In the genomic region with DNA sequence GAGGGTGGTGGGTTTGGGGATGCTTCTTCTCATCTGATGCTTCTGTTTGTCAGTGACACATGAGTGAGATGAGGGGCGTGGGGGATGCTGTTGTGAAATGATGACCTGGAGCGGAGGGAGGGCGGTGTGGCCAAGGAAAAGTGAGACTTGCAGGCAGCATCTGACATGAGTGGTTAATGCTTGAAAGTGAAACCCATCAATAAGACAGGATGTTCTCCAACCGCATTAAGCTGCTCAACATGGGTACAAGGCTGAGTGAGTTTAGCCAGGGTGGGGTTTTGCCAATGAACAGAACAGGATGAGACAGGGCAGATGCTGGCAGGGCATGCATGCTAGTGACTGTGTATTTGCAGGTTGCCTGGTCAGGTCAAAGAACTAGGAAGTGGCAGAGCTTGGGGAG, we compare ENCODE assay signal across 10 cellular contexts. TPM values are rescaled to one million over a fixed set of nuclear protein-coding genes. Genes with fewer than 3 reads are reported as not detected.
DNase-seq lines count a peak whose midpoint lies in the region; ATAC-seq and TF ChIP-seq lines count a peak whose summit lies in the region.
"Had no signal": no experiment of that assay in that cellular context is flagged by ENCODE, and none has a peak within 500 bp of the region (broad histone marks: within the 10 kb centered on the region; RNA-seq: fewer than 3 reads in every experiment).

No MANE protein-coding gene starts in this region.

- no peaks in the 10 kb centered on the region for H3F3A ChIP-seq in GM23338 (replicated peaks; ENCODE audit: low read depth)

- H3K27ac ChIP-seq in BLaER1 treated with 17β-estradiol and CSF1 and Interleukin-3, amounts not matched to agents 10 nM and 100 nM = peak overlapping the region in 9 of 11 experiments; percentile 47 to 79 (median 74); a peak in 18 of 22 replicates
- H3K27ac ChIP-seq in GM23338 (ENCODE audit: low read depth) (no peak overlapping the region), hepatocyte (no peak overlapping the region), breast epithelium (no peak overlapping the region)

- H2AFZ ChIP-seq in GM23338 = peak overlapping the region; percentile 83
- H2AFZ ChIP-seq in hepatocyte = no peak overlapping the region

- H3K9ac ChIP-seq in BLaER1 treated with 17β-estradiol and CSF1 and Interleukin-3, amounts not matched to agents 10 nM and 100 nM = peak overlapping the region in 9 of 11 experiments; percentile 15 to 60 (median 57); a peak in 15 of 22 replicates

- H3K36me3 Mint-ChIP-seq in GM23338 (ENCODE audit: low read depth) = no peaks in the 10 kb centered on the region
- H3K36me3 Mint-ChIP-seq in T-helper 2 cell treated with Interferon-gamma antibody and Interleukin-4, amounts not matched to agents 5 μg/mL and 100 μg/mL, for 36 hours (ENCODE audit: low read depth) = no peaks in the 10 kb centered on the region

- peaks cover 6% of the 10 kb centered on the region for H3K27me3 Mint-ChIP-seq in GM23338 (ENCODE audit: insufficient read depth, low read depth, poor library complexity)
- no peaks in the 10 kb centered on the region for H3K27me3 Mint-ChIP-seq in T-helper 2 cell treated with Interferon-gamma antibody and Interleukin-4, amounts not matched to agents 5 μg/mL and 100 μg/mL, for 36 hours (ENCODE audit: low read depth)
- H3K27me3 Mint-ChIP-seq in stimulated activated naive CD8-positive, alpha-beta T cell treated with anti-CD3 and anti-CD28 coated beads, Interleukin-15, amount 100 ng/mL, for 72 hours = no peaks in the 10 kb centered on the region

- no peak overlapping the region for H3K27ac Mint-ChIP-seq in GM23338
- H3K27ac Mint-ChIP-seq in T-helper 2 cell treated with Interferon-gamma antibody and Interleukin-4, amounts not matched to agents 5 μg/mL and 100 μg/mL, for 36 hours = peak overlapping the region; percentile 95
- H3K27ac Mint-ChIP-seq in stimulated activated naive CD8-positive, alpha-beta T cell treated with anti-CD3 and anti-CD28 coated beads, Interleukin-15, amount 100 ng/mL, for 72 hours = peak overlapping the region; percentile 55 to 92

- peaks cover 13% of the 10 kb centered on the region for H3K4me1 Mint-ChIP-seq in GM23338
- H3K4me1 Mint-ChIP-seq in T-helper 2 cell treated with Interferon-gamma antibody and Interleukin-4, amounts not matched to agents 5 μg/mL and 100 μg/mL, for 36 hours (ENCODE audit: low read depth) = peaks cover 34% of the 10 kb centered on the region
- H3K4me1 Mint-ChIP-seq in stimulated activated naive CD8-positive, alpha-beta T cell treated with anti-CD3 and anti-CD28 coated beads, Interleukin-15, amount 100 ng/mL, for 72 hours = peaks cover 47% of the 10 kb centered on the region

- H3K4me1 ChIP-seq in BLaER1 treated with 17β-estradiol and CSF1 and Interleukin-3, amounts not matched to agents 10 nM and 100 nM = peaks cover 24 to 35% (median 31%) of the 10 kb centered on the region in 10 experiments
- H3K4me1 ChIP-seq in GM23338 (ENCODE audit: insufficient read depth) = no peaks in the 10 kb centered on the region; the same call in 1 of the 2 replicates
- H3K4me1 ChIP-seq in hepatocyte (ENCODE audit: insufficient read depth) = no peaks in the 10 kb centered on the region
- H3K4me1 ChIP-seq in breast epithelium = no peaks in the 10 kb centered on the region

- no peaks in the 10 kb centered on the region for H3K36me3 ChIP-seq in BLaER1 treated with 17β-estradiol and CSF1 and Interleukin-3, amounts not matched to agents 10 nM and 100 nM
- no peaks in the 10 kb centered on the region for H3K36me3 ChIP-seq in GM23338 (ENCODE audit: insufficient read depth)
- no peaks in the 10 kb centered on the region for H3K36me3 ChIP-seq in hepatocyte (replicated peaks; ENCODE audit: insufficient read depth, low read depth)
- H3K36me3 ChIP-seq in breast epithelium = no peaks in the 10 kb centered on the region

- DNase-seq in GM23338 (ENCODE audit: low spot score) (no peak), hepatocyte (ENCODE audit: low spot score) (no peak), DMS153 (lab: John Stamatoyannopoulos, UW) (no peak), breast epithelium (ENCODE audit: low spot score in 2 of 2) (no peak)
- peak; percentile 75 for DNase-seq in T-helper 2 cell treated with Interferon-gamma antibody and Interleukin-4, amounts not matched to agents 5 μg/mL and 100 μg/mL, for 36 hours (ENCODE audit: low spot score)
- DNase-seq in stimulated activated naive CD8-positive, alpha-beta T cell treated with anti-CD3 and anti-CD28 coated beads, Interleukin-15, amount 100 ng/mL, for 72 hours = peak; percentile 56 to 80

- intact Hi-C loops in breast epithelium (cut with DNase I; ENCODE audit: low total_unique reads) = no loop called here

- no peak overlapping the region for H3K4me3 Mint-ChIP-seq in GM23338
- H3K4me3 Mint-ChIP-seq in T-helper 2 cell treated with Interferon-gamma antibody and Interleukin-4, amounts not matched to agents 5 μg/mL and 100 μg/mL, for 36 hours = peak overlapping the region; percentile 56
- peak overlapping the region; percentile 71 to 73 for H3K4me3 Mint-ChIP-seq in stimulated activated naive CD8-positive, alpha-beta T cell treated with anti-CD3 and anti-CD28 coated beads, Interleukin-15, amount 100 ng/mL, for 72 hours

- 91% methylated on average over 4 of the region's 4 CpGs for WGBS in hepatocyte (ENCODE audit: low lambda C conversion rate, missing lambda C conversion rate)

- H3K79me2 ChIP-seq in GM23338 (replicated peaks; ENCODE audit: insufficient read depth) = no peaks in the 10 kb centered on the region
- H3K79me2 ChIP-seq in hepatocyte = no peaks in the 10 kb centered on the region

- H3K9me3 ChIP-seq in BLaER1 treated with 17β-estradiol and CSF1 and Interleukin-3, amounts not matched to agents 10 nM and 100 nM (replicated peaks in 1 of 11) = no peaks in the 10 kb centered on the region
- H3K9me3 ChIP-seq in hepatocyte (ENCODE audit: low read depth) (no peaks in the 10 kb centered on the region), breast epithelium (no peaks in the 10 kb centered on the region)

- H3K27me3 ChIP-seq in BLaER1 treated with 17β-estradiol and CSF1 and Interleukin-3, amounts not matched to agents 10 nM and 100 nM = no peaks in the 10 kb centered on the region
- H3K27me3 ChIP-seq in GM23338 (ENCODE audit: insufficient read depth) (no peaks in the 10 kb centered on the region), hepatocyte (no peaks in the 10 kb centered on the region), breast epithelium (no peaks in the 10 kb centered on the region)

- H3K9me3 Mint-ChIP-seq in GM23338 = no peaks in the 10 kb centered on the region; the same call in 2 of the 3 replicates
- no peaks in the 10 kb centered on the region for H3K9me3 Mint-ChIP-seq in T-helper 2 cell treated with Interferon-gamma antibody and Interleukin-4, amounts not matched to agents 5 μg/mL and 100 μg/mL, for 36 hours
- peaks cover 6 to 8% of the 10 kb centered on the region in 2 donors for H3K9me3 Mint-ChIP-seq in stimulated activated naive CD8-positive, alpha-beta T cell treated with anti-CD3 and anti-CD28 coated beads, Interleukin-15, amount 100 ng/mL, for 72 hours

- TF ChIP-seq POLR2A in breast epithelium (IDR thresholded peaks at IDR 0.05) = no peak

- no peaks in the 10 kb centered on the region for H3K9me2 ChIP-seq in GM23338 (ENCODE audit: insufficient read depth)
- no peaks in the 10 kb centered on the region for H3K9me2 ChIP-seq in hepatocyte (replicated peaks; ENCODE audit: insufficient read depth)

- no peaks in the 10 kb centered on the region for H4K20me1 ChIP-seq in BLaER1 treated with 17β-estradiol and CSF1 and Interleukin-3, amounts not matched to agents 10 nM and 100 nM
- H4K20me1 ChIP-seq in GM23338 (replicated peaks; ENCODE audit: insufficient read depth) (no peaks in the 10 kb centered on the region), hepatocyte (ENCODE audit: insufficient read depth, poor library complexity, severe bottlenecking) (no peaks in the 10 kb centered on the region)

- TF ChIP-seq CTCF in GM23338 (conservative IDR thresholded peaks at IDR 0.05; ENCODE audit: low read depth in 2 of 2) (no peak), hepatocyte (IDR thresholded peaks at IDR 0.05; ENCODE audit: poor library complexity) (no peak), breast epithelium (IDR thresholded peaks at IDR 0.05) (no peak)

- peak overlapping the region in 3 of 10 experiments; percentile 5 to 29 (median 6); a peak in 5 of 20 replicates for H3K4me3 ChIP-seq in BLaER1 treated with 17β-estradiol and CSF1 and Interleukin-3, amounts not matched to agents 10 nM and 100 nM
- no peak overlapping the region for H3K4me3 ChIP-seq in GM23338
- no peak overlapping the region for H3K4me3 ChIP-seq in hepatocyte
- H3K4me3 ChIP-seq in breast epithelium = no peak overlapping the region

- H3K4me2 ChIP-seq in BLaER1 treated with 17β-estradiol and CSF1 and Interleukin-3, amounts not matched to agents 10 nM and 100 nM = peak overlapping the region; percentile 58 to 92 (median 85)
- H3K4me2 ChIP-seq in GM23338 = no peak overlapping the region
- no peak overlapping the region for H3K4me2 ChIP-seq in hepatocyte

- ATAC-seq in GM23338 (no peak), esophagus mucosa (peak; percentile 77)
- peak; percentile 98 for ATAC-seq in stimulated activated naive CD8-positive, alpha-beta T cell treated with anti-CD3 and anti-CD28 coated beads, Interleukin-15, amount 100 ng/mL, for 72 hours

RNA-seq across cellular contexts. Expression of a gene that starts 16.5 kb away (rescaled TPM):
- total RNA-seq in GM23338 (2014; rRNA removed; shearing (Covaris generic)) = 2.6 TPM in 1 of 2 replicates, not detected in the other
- not detected in 2 replicates for polyA plus RNA-seq in GM23338 (2016; fragmentation: Nextera tagmentation; extraction: Ambion mirVana)
- total RNA-seq in esophagus mucosa = not detected
- total RNA-seq in hepatocyte = 0.30 TPM in 1 of 2 replicates, not detected in the other
- polyA plus RNA-seq in hepatocyte = 0.46 and 0.92 TPM in 2 replicates
- total RNA-seq in breast epithelium = not detected
- total RNA-seq: activated CD8-positive, alpha-beta memory T cell treated with anti-CD3 and anti-CD28 coated beads for 36 hours; myocyte had no signal

RNA-seq across cellular contexts. Expression of a gene that starts 19.8 kb away (rescaled TPM):
- 28.9 and 32.9 TPM in 2 replicates for total RNA-seq in GM23338 (2014; rRNA removed; shearing (Covaris generic))
- polyA plus RNA-seq in GM23338 (2016; fragmentation: Nextera tagmentation; extraction: Ambion mirVana) = 16.9 and 20.2 TPM in 2 replicates
- total RNA-seq in esophagus mucosa = 38.1 TPM
- total RNA-seq in hepatocyte = 51.8 and 55.2 TPM in 2 replicates
- 48.9 and 58.0 TPM in 2 replicates for polyA plus RNA-seq in hepatocyte
- total RNA-seq in breast epithelium = 10 to 100 TPM; 61.2 to 64.0 (median 62.9) TPM

RNA-seq across cellular contexts. Expression of a gene that starts 53.7 kb away (rescaled TPM):
- 70.9 and 73.9 TPM in 2 replicates for total RNA-seq in GM23338 (2014; rRNA removed; shearing (Covaris generic))
- polyA plus RNA-seq in GM23338 (2016; fragmentation: Nextera tagmentation; extraction: Ambion mirVana) (32.5 and 33.6 TPM in 2 replicates), hepatocyte (46.8 and 63.0 TPM in 2 replicates)
- total RNA-seq in esophagus mucosa (89.9 TPM), hepatocyte (72.1 and 80.5 TPM in 2 replicates), breast epithelium (10 to 100 TPM; 59.0 to 77.4 (median 61.3) TPM)

Comparison
In these comparisons a context has a peak if more than half of its experiments do, and no peak if none do; other contexts are left out.
1. H3K27ac ChIP-seq: peak in BLaER1 treated with 17β-estradiol and CSF1 and Interleukin-3, amounts not matched to agents 10 nM and 100 nM (9 of 11); none in GM23338 (single experiment), hepatocyte (single experiment) and breast epithelium (0 of 2).
2. H3K4me2 ChIP-seq: peak in BLaER1 treated with 17β-estradiol and CSF1 and Interleukin-3, amounts not matched to agents 10 nM and 100 nM (11 of 11); none in GM23338 (single experiment) and hepatocyte (single experiment).
3. DNase-seq: peak in T-helper 2 cell treated with Interferon-gamma antibody and Interleukin-4, amounts not matched to agents 5 μg/mL and 100 μg/mL, for 36 hours (single experiment) and stimulated activated naive CD8-positive, alpha-beta T cell treated with anti-CD3 and anti-CD28 coated beads, Interleukin-15, amount 100 ng/mL, for 72 hours (2 of 2); none in GM23338 (single experiment), hepatocyte (single experiment), DMS153 (single experiment) and breast epithelium (0 of 2).